ENCODE assay signal across 1 cellular context in genomic region chr13:50085063-50085462, GRCh38.
TF ChIP-seq lines count a peak whose summit lies in the region.

No MANE protein-coding gene starts in this region.

TF ChIP-seq in GM23338, 12 proteins besides CTCF, POLR2A, EP300 and RAD21 (continued from another document):
- TF ChIP-seq ZNF462 (CRISPR knock-in tag; IDR thresholded peaks at IDR 0.05) = no peak
